In the genomic region with DNA sequence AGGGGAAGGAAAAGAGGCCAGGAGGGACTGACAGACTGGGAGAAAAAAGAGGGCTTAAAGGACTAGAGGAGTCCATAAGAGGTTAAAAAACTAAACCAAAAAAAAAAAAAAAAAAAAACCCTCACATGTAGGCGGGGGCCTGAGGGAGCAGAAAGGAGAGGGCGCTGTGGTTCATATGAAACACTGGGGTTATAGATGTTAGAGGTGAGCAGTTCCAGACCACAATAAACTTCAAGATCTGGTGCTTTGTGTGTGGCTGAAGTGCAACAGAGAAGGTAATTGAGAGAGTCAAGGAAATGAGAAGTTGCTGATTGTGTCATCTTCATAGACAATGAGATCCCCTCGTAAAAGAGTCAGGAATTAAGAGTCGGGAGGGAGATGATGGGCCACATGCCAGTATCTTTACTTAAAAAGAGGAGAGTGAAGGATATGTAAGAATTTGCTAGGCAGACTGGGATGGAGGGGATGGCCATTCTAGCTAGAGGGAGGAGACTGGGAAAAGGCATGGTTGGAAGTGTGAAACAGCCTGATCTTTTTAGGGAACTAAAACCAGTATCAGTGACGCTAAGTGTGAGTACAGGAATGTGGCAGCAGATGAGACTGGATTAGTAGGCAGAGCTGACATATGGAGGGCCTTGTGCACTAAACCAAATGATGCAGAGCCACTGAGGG, we compare ENCODE assay signal across 9 cellular contexts. TPM values are rescaled to one million over a fixed set of nuclear protein-coding genes. Genes with fewer than 3 reads are reported as not detected.
DNase-seq lines count a peak whose midpoint lies in the region; ATAC-seq, FAIRE-seq and TF ChIP-seq lines count a peak whose summit lies in the region.
"Had no signal": no experiment of that assay in that cellular context is flagged by ENCODE, and none has a peak within 500 bp of the region (broad histone marks: within the 10 kb centered on the region; RNA-seq: fewer than 3 reads in every experiment).

No MANE protein-coding gene starts in this region.

- TF ChIP-seq EP300 in A549 (IDR thresholded peaks at IDR 0.05): no peak

- CTCF ChIA-PET in A549 (lab: Yijun Ruan, JAX): no interaction called here

- 28% methylated on average over 5 of the region's 5 CpGs for WGBS in A549 (ENCODE audit: missing lambda C conversion rate)
- WGBS in spleen, 5 donors: 20 to 54% (median 34%) methylated on average over 5 of the region's 5 CpGs

- TF ChIP-seq CTCF in A549 (IDR thresholded peaks at IDR 0.05) (no peak), spleen (IDR thresholded peaks at IDR 0.05 in 8 of 11, conservative IDR thresholded peaks at IDR 0.05 in 3 of 11) (no peak)

- H3K4me1 ChIP-seq in A549 (no peaks in the 10 kb centered on the region), spleen (no peaks in the 10 kb centered on the region)

- TF ChIP-seq POLR2A in A549 (IDR thresholded peaks at IDR 0.05; ENCODE audit: low read length): no peak
- no peak for TF ChIP-seq POLR2A in spleen (IDR thresholded peaks at IDR 0.05)

- no peak overlapping the region for H3K4me3 ChIP-seq in A549
- no peak overlapping the region for H3K4me3 ChIP-seq in spleen

- ATAC-seq in A549 (no peak), GM18907 (IDR thresholded peaks at IDR 0.05; ENCODE audit: unreplicated experiment) (peak; percentile 65), HG03354 (IDR thresholded peaks at IDR 0.05; ENCODE audit: poor library complexity, severe bottlenecking, unreplicated experiment) (peak; percentile 64)

- peak overlapping the region; percentile 70 for H3K27ac Mint-ChIP-seq in activated naive CD4-positive, alpha-beta T cell treated with anti-CD3 and anti-CD28 coated beads, Interleukin-2, amount 50 U/mL, for 24 hours

- H3K4me1 Mint-ChIP-seq in activated naive CD4-positive, alpha-beta T cell treated with anti-CD3 and anti-CD28 coated beads, Interleukin-2, amount 50 U/mL, for 24 hours: peaks cover 22% of the 10 kb centered on the region

- no peak for TF ChIP-seq RAD21 in A549 (conservative IDR thresholded peaks at IDR 0.05 in 1 of 2, IDR thresholded peaks at IDR 0.05 in 1 of 2)

- H3K9me3 Mint-ChIP-seq in activated naive CD4-positive, alpha-beta T cell treated with anti-CD3 and anti-CD28 coated beads, Interleukin-2, amount 50 U/mL, for 24 hours: no peaks in the 10 kb centered on the region

- H3K4me3 Mint-ChIP-seq in activated naive CD4-positive, alpha-beta T cell treated with anti-CD3 and anti-CD28 coated beads, Interleukin-2, amount 50 U/mL, for 24 hours: peak overlapping the region; percentile 27

- H3K36me3 ChIP-seq in spleen: no peaks in the 10 kb centered on the region

- no peaks in the 10 kb centered on the region for H3K27me3 Mint-ChIP-seq in activated naive CD4-positive, alpha-beta T cell treated with anti-CD3 and anti-CD28 coated beads, Interleukin-2, amount 50 U/mL, for 24 hours

- DNase-seq in A549 (ENCODE audit: low read depth in 1 of 2, low spot score in 1 of 2) (no peak), AG08396 (ENCODE audit: low spot score) (no peak), UCSD-AML1 (lab: John Stamatoyannopoulos, UW; ENCODE audit: unreplicated experiment) (no peak), NCI-H1105 treated with DMSO at 0.1 percent for 48 hours (lab: John Stamatoyannopoulos, UW) (no peak), spleen (no peak)
- DNase-seq: DND-41 had no signal

- H3K36me3 Mint-ChIP-seq in activated naive CD4-positive, alpha-beta T cell treated with anti-CD3 and anti-CD28 coated beads, Interleukin-2, amount 50 U/mL, for 24 hours: no peaks in the 10 kb centered on the region

- intact Hi-C loops in spleen (cut with DNase I; ENCODE audit: low total_unique reads): no loop called here

- H3K4me2 ChIP-seq in A549: no peak overlapping the region

- peak; percentile 23 for FAIRE-seq in A549 (lab: Jason Lieb, UNC)

- H3K9me3 ChIP-seq in A549 (no peaks in the 10 kb centered on the region), spleen (peaks cover 0 to 9% (median 0%) of the 10 kb centered on the region in 8 donors)

- H3K27ac ChIP-seq in A549: no peak overlapping the region
- H3K27ac ChIP-seq in spleen: no peak overlapping the region

- no peaks in the 10 kb centered on the region for H3K27me3 ChIP-seq in spleen (replicated peaks in 1 of 7)

- POLR2A ChIA-PET in A549 (lab: Yijun Ruan, JAX): interaction anchor here (0.8 kb wide), 1 partner anchor 19 kb away, joined by 3 read pairs; no protein-coding TSS in a partner anchor

TF ChIP-seq in A549, 52 proteins besides CTCF, POLR2A, EP300 and RAD21:
- TF ChIP-seq CBX8 (IDR thresholded peaks at IDR 0.05) (no peak), TP53 (CRISPR knock-in tag; IDR thresholded peaks at IDR 0.05) (no peak)

RNA-seq across cellular contexts. Expression of a gene that starts 18.4 kb away (rescaled TPM):
- polyA plus RNA-seq in A549 (2011; rRNA removed): 290 and 300 TPM in 2 replicates
- 34.9 and 35.3 TPM in 2 replicates for polyA plus RNA-seq in A549 (2012; cell fraction: cytosol; rRNA removed)
- polyA plus RNA-seq in A549 (2012; cell fraction: nucleus; rRNA removed): 187 and 235 TPM in 2 replicates
- 42.7 to 47.8 TPM (median 47.3 TPM) in 3 replicates for polyA plus RNA-seq in A549 (2017; fragmentation: RNase III; extraction: RNeasy Plus Mini Kit Qiagen cat#74134 plus additional on column Dnase treatment)
- 225 and 326 TPM in 2 replicates for polyA minus RNA-seq in A549 (2011; rRNA and poly(A)+ RNA removed)
- total RNA-seq in spleen: 100 to 1,000 TPM; 216 to 393 (median 242) TPM
- 100 to 1,000 TPM in 1 of 3 donors, 10 to 100 TPM in 2; 76.8 to 101 (median 87.3) TPM for polyA plus RNA-seq in spleen

Comparison
In these comparisons a context has a peak if more than half of its experiments do, and no peak if none do; other contexts are left out.
1. ATAC-seq: peak in GM18907 (single experiment) and HG03354 (single experiment); none in A549 (0 of 2).